In the genomic region with DNA sequence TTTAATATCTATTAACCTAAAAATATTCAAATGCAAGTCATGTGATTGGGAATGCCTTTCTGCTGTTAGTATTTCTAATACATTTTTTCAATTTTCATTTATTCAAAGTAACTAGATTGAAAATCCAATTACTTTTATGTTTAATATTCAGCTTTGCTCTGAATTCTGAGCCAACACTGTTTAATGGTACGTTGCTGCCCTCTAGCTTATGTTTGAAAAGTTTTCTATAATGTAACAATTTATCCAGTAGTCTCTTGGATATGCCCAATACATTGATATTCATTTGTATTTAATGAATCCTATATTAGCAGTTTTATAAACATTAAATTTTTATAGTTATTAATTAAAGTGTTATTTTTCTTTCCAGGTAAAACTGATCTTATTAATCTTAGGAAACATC, we compare ENCODE assay signal across 8 cellular contexts. TPM values are rescaled to one million over a fixed set of nuclear protein-coding genes. Genes with fewer than 3 reads are reported as not detected.
DNase-seq lines count a peak whose midpoint lies in the region; ATAC-seq and TF ChIP-seq lines count a peak whose summit lies in the region.

No MANE protein-coding gene starts in this region.

- H3K4me3 ChIP-seq in heart right ventricle (no peak overlapping the region), right atrium auricular region (no peak overlapping the region), PC-3 (ENCODE audit: low read length) (no peak overlapping the region), fibroblast of the aortic adventitia (ENCODE audit: low read depth, low read length) (no peak overlapping the region)

- POLR2A ChIA-PET in PC-3 (lab: Charles Lee; ENCODE audit: unreplicated experiment), result no interaction called here

- no peak overlapping the region for H3K9ac ChIP-seq in PC-3 (ENCODE audit: low read length)

- no peak overlapping the region for H3K4me2 ChIP-seq in PC-3 (ENCODE audit: low read length)

- no peak for ATAC-seq in heart right ventricle
- ATAC-seq in PC-3, result no peak
- no peak for ATAC-seq in GM21528 (IDR thresholded peaks at IDR 0.05; ENCODE audit: low FRiP score, unreplicated experiment)
- no peak for ATAC-seq in GM21723 (IDR thresholded peaks at IDR 0.05; ENCODE audit: unreplicated experiment)

- intact Hi-C loops in heart right ventricle (cut with DNase I) (no loop called here), PC-3 (cut with micrococcal nuclease) (loop anchor here (1.0 to 10.0 kb wide), 2 partner anchors 206 to 378 kb away; no protein-coding TSS in a partner anchor)

- H4K20me1 ChIP-seq in PC-3 (ENCODE audit: low read length), result no peaks in the 10 kb centered on the region

- no peaks in the 10 kb centered on the region for H3K9me3 Mint-ChIP-seq in activated naive CD8-positive, alpha-beta T cell treated with anti-CD3 and anti-CD28 coated beads for 36 hours

- H3F3A ChIP-seq in PC-3 (ENCODE audit: low read length, unreplicated experiment), result no peaks in the 10 kb centered on the region

- TF ChIP-seq CTCF in heart right ventricle (IDR thresholded peaks at IDR 0.05) (peak in 5 of 9 donors; percentile 18 to 42 (median 27)), right atrium auricular region (IDR thresholded peaks at IDR 0.05) (peak in 1 of 2 donors; percentile 40), PC-3 (conservative IDR thresholded peaks at IDR 0.05; ENCODE audit: low read depth, low read length) (peak; percentile 58), fibroblast of the aortic adventitia (IDR thresholded peaks at IDR 0.05; ENCODE audit: insufficient read depth, low read length) (no peak)

- H3K36me3 Mint-ChIP-seq in activated naive CD8-positive, alpha-beta T cell treated with anti-CD3 and anti-CD28 coated beads for 36 hours, result no peaks in the 10 kb centered on the region

- no peak for DNase-seq in heart right ventricle
- no peak for DNase-seq in right atrium auricular region (ENCODE audit: low spot score)
- DNase-seq in PC-3, result peak; percentile 48
- peak; percentile 51 for DNase-seq in fibroblast of the aortic adventitia (ENCODE audit: low read depth)
- no peak for DNase-seq in activated naive CD8-positive, alpha-beta T cell treated with anti-CD3 and anti-CD28 coated beads for 36 hours
- DNase-seq in nucleus accumbens (lab: John Stamatoyannopoulos, UW), result no peak

- no peak overlapping the region for H3K4me3 Mint-ChIP-seq in activated naive CD8-positive, alpha-beta T cell treated with anti-CD3 and anti-CD28 coated beads for 36 hours

- no peak overlapping the region for H2AFZ ChIP-seq in PC-3 (ENCODE audit: low read length)

- H3K79me2 ChIP-seq in PC-3 (ENCODE audit: low read length), result no peaks in the 10 kb centered on the region

- no peaks in the 10 kb centered on the region for H3K9me2 ChIP-seq in PC-3 (replicated peaks; ENCODE audit: low read length)

- no peak overlapping the region for H3K27ac Mint-ChIP-seq in activated naive CD8-positive, alpha-beta T cell treated with anti-CD3 and anti-CD28 coated beads for 36 hours

- WGBS in heart right ventricle, 2 donors, result 0 to 6% methylated on average over 1 of the region's 1 CpG

- H3K36me3 ChIP-seq in heart right ventricle (no peaks in the 10 kb centered on the region), right atrium auricular region (no peaks in the 10 kb centered on the region), PC-3 (ENCODE audit: low read depth, low read length) (no peaks in the 10 kb centered on the region)

- H3K9me3 ChIP-seq in heart right ventricle (no peaks in the 10 kb centered on the region), right atrium auricular region (no peaks in the 10 kb centered on the region), PC-3 (ENCODE audit: low read length) (no peaks in the 10 kb centered on the region)

- no peaks in the 10 kb centered on the region for H3K4me1 ChIP-seq in heart right ventricle
- no peaks in the 10 kb centered on the region for H3K4me1 ChIP-seq in right atrium auricular region
- no peaks in the 10 kb centered on the region for H3K4me1 ChIP-seq in PC-3 (ENCODE audit: insufficient read depth, low read length)

- H3K27ac ChIP-seq in heart right ventricle (no peak overlapping the region), right atrium auricular region (no peak overlapping the region), PC-3 (ENCODE audit: low read length) (no peak overlapping the region)

- no peaks in the 10 kb centered on the region for H3K4me1 Mint-ChIP-seq in activated naive CD8-positive, alpha-beta T cell treated with anti-CD3 and anti-CD28 coated beads for 36 hours

- BruUV-seq in PC-3 (replicated peaks; lab: Mats Ljungman, UMichigan), result no TSS peak

- CTCF ChIA-PET in PC-3 (lab: Charles Lee), result no interaction called here

- H3K27me3 ChIP-seq in heart right ventricle (no peaks in the 10 kb centered on the region), right atrium auricular region (no peaks in the 10 kb centered on the region), PC-3 (ENCODE audit: low read length) (peaks cover 19% of the 10 kb centered on the region; the same call in 1 of the 2 replicates)

- no peaks in the 10 kb centered on the region for H3K27me3 Mint-ChIP-seq in activated naive CD8-positive, alpha-beta T cell treated with anti-CD3 and anti-CD28 coated beads for 36 hours

RNA-seq across cellular contexts. Expression of a gene that starts 47.4 kb away (rescaled TPM):
- total RNA-seq in heart right ventricle (not detected), right atrium auricular region (not detected), PC-3 (2014; rRNA removed) (not detected in 2 replicates), fibroblast of the aortic adventitia (ENCODE audit: low replicate concordance) (not detected in 2 replicates)
- polyA plus RNA-seq in heart right ventricle, result not detected
- total RNA-seq in activated naive CD8-positive, alpha-beta T cell treated with anti-CD3 and anti-CD28 coated beads for 36 hours, result not detected

Comparison
In these comparisons a context has a peak if more than half of its experiments do, and no peak if none do; other contexts are left out.
1. DNase-seq: peak in PC-3 (single experiment) and fibroblast of the aortic adventitia (single experiment); none in heart right ventricle (0 of 2), right atrium auricular region (single experiment), activated naive CD8-positive, alpha-beta T cell treated with anti-CD3 and anti-CD28 coated beads for 36 hours (single experiment) and nucleus accumbens (0 of 56).